ENCODE assay signal across 1 cellular context in the genomic region with DNA sequence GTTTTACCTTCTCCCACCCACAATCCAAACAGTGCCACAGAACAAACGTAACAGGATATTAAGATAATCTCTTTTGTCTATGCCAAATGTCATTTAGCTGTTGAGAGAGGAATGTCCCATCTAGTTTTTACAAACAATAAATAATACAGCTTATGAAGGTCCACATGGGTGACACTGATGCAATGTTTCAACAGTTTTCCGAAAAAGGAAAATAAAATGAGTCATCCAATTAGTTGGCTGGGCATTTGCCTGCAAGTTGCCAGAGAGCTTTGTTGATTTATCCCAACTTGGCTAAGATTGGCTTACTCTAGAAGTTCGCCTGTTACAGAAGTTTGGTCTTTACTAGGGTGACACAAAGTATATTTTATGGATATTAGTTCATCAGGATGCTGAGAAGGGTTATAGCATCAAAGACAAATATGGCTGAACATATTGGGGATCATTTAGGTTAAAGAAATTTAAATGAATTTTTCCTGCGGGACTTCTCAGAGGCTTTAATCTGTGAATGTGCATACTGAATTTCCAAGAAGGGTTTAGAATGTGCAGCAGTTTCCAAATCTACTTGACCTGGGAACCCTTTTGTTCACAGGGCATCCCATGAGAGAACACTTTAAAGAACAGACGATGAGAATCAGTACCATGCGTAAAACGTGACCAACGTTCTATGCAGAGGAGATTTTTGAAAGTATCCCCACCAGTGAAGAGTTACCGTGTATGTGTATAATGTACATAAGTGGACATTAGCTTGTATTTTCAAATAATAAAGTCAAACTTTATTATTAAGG.
TF ChIP-seq lines count a peak whose summit lies in the region.

No MANE protein-coding gene starts in this region.

TF ChIP-seq in HCT116, 20 proteins besides CTCF, POLR2A, EP300 and RAD21 (continued from another document):
- TF ChIP-seq, protein P1, sequence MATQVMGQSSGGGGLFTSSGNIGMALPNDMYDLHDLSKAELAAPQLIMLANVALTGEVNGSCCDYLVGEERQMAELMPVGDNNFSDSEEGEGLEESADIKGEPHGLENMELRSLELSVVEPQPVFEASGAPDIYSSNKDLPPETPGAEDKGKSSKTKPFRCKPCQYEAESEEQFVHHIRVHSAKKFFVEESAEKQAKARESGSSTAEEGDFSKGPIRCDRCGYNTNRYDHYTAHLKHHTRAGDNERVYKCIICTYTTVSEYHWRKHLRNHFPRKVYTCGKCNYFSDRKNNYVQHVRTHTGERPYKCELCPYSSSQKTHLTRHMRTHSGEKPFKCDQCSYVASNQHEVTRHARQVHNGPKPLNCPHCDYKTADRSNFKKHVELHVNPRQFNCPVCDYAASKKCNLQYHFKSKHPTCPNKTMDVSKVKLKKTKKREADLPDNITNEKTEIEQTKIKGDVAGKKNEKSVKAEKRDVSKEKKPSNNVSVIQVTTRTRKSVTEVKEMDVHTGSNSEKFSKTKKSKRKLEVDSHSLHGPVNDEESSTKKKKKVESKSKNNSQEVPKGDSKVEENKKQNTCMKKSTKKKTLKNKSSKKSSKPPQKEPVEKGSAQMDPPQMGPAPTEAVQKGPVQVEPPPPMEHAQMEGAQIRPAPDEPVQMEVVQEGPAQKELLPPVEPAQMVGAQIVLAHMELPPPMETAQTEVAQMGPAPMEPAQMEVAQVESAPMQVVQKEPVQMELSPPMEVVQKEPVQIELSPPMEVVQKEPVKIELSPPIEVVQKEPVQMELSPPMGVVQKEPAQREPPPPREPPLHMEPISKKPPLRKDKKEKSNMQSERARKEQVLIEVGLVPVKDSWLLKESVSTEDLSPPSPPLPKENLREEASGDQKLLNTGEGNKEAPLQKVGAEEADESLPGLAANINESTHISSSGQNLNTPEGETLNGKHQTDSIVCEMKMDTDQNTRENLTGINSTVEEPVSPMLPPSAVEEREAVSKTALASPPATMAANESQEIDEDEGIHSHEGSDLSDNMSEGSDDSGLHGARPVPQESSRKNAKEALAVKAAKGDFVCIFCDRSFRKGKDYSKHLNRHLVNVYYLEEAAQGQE (IDR thresholded peaks at IDR 0.05; ENCODE audit: low read depth) = no peak
